In the genomic region with DNA sequence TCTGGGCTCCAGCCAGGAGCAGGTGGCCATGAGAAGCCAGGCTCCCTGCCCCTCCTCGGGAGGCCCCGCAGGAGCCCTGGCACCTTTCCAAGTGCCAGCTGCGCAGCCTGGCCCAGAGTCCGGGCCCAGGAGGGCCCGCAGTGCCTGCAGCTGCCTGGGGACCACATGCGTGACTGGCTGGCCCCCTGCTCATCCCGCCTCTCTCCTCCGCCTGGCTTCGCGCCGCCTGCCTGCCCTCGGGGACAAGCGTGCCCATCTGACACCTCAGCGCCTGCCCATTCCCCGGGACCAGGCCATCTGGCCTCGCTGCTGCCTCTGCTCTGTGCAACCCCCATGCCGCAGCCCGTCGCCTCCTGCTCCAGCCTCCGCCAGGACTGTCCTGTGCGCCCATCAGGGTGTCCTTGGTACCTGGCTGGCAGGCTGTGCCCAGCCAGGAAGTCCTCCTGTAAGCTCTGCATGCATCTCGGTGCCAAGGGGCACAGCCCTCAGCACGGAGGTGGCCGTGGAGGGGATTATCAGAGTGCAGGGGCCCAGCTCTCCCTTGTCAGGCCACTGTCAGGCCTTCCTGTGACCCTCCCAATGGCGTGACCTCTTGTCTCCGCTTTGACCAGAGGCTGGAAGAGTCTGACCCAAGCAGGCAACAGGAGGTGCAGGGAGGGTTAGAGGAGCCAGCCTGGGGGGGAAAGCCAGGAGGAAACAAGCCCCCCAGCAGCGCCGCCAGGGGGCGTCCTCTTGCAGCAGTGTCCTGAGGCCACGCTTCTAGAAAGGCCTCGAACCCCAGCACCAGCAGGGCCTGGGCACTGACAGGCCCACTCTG, we compare ENCODE assay signal across 11 cellular contexts. TPM values are rescaled to one million over a fixed set of nuclear protein-coding genes. Genes with fewer than 3 reads are reported as not detected.
A peak's percentile ranks its signal among the peaks of the same experiment; 100 is the strongest.
DNase-seq lines count a peak whose midpoint lies in the region; ATAC-seq and TF ChIP-seq lines count a peak whose summit lies in the region.
"Had no signal": no experiment of that assay in that cellular context is flagged by ENCODE, and none has a peak within 500 bp of the region (broad histone marks: within the 10 kb centered on the region; RNA-seq: fewer than 3 reads in every experiment).

No MANE protein-coding gene starts in this region.

- H3K36me3 ChIP-seq in RWPE2 (ENCODE audit: low read depth) = peaks cover 6% of the 10 kb centered on the region

- peaks cover 15% of the 10 kb centered on the region for H3K27me3 Mint-ChIP-seq in activated naive CD8-positive, alpha-beta T cell treated with anti-CD3 and anti-CD28 coated beads for 36 hours

- H3K27ac Mint-ChIP-seq in activated naive CD8-positive, alpha-beta T cell treated with anti-CD3 and anti-CD28 coated beads for 36 hours = no peak overlapping the region

- H3K4me3 ChIP-seq in AG04450 (ENCODE audit: low read depth, low read length) (no peak overlapping the region), RWPE2 (ENCODE audit: severe bottlenecking) (no peak overlapping the region), right cardiac atrium (ENCODE audit: low read length) (no peak overlapping the region)

- no peaks in the 10 kb centered on the region for H3K4me1 Mint-ChIP-seq in activated naive CD8-positive, alpha-beta T cell treated with anti-CD3 and anti-CD28 coated beads for 36 hours

- intact Hi-C loops in right cardiac atrium (cut with DNase I) = no loop called here

- in situ Hi-C loops in KBM-7 (cut with MboI; ENCODE audit: low pct_unique_long_range_greater_than_20kb, low sequenced_read_pairs) = no loop called here

- CTCF ChIA-PET in AG04450 (lab: Charles Lee) = interaction anchor here (1.1 kb wide), 1 partner anchor 83 kb away, joined by 4 read pairs; no protein-coding TSS in a partner anchor

- TF ChIP-seq CTCF in AG04450 (IDR thresholded peaks at IDR 0.05; ENCODE audit: low read depth, low read length) (peak; percentile 33), LNCAP (IDR thresholded peaks at IDR 0.05) (peak; percentile 48), RWPE2 (IDR thresholded peaks at IDR 0.05; ENCODE audit: poor library complexity, severe bottlenecking) (no peak)

- H3K9me3 Mint-ChIP-seq in activated naive CD8-positive, alpha-beta T cell treated with anti-CD3 and anti-CD28 coated beads for 36 hours = peaks cover 13% of the 10 kb centered on the region

- POLR2A ChIA-PET in AG04450 (lab: Yijun Ruan, JAX) = no interaction called here

- H3K27ac ChIP-seq in AG04450 (ENCODE audit: low read depth, low read length) (no peak overlapping the region), RWPE2 (ENCODE audit: poor library complexity, severe bottlenecking) (no peak overlapping the region), right cardiac atrium (ENCODE audit: low read length) (no peak overlapping the region)
- H3K27ac ChIP-seq: neutrophil had no signal

- ATAC-seq in RWPE2 (ENCODE audit: low read depth) (peak; percentile 35), right cardiac atrium (peak; percentile 22 to 27), HG03135 (IDR thresholded peaks at IDR 0.05; ENCODE audit: unreplicated experiment) (no peak)

- DNase-seq in AG04450 (ENCODE audit: low read depth, low spot score) (no peak), RWPE2 (ENCODE audit: low spot score) (no peak), right cardiac atrium (peak in 2 of 3 donors; percentile 60 to 64), KBM-7 (no peak), LoVo (ENCODE audit: low spot score) (no peak)
- no peak for DNase-seq in activated naive CD8-positive, alpha-beta T cell treated with anti-CD3 and anti-CD28 coated beads for 36 hours
- DNase-seq: Caco-2 had no signal

- H3K36me3 Mint-ChIP-seq in activated naive CD8-positive, alpha-beta T cell treated with anti-CD3 and anti-CD28 coated beads for 36 hours = peaks cover 30% of the 10 kb centered on the region

- no peak overlapping the region for H3K4me3 Mint-ChIP-seq in activated naive CD8-positive, alpha-beta T cell treated with anti-CD3 and anti-CD28 coated beads for 36 hours

- H3K4me1 ChIP-seq in RWPE2 (ENCODE audit: insufficient read depth, poor library complexity, severe bottlenecking) = no peaks in the 10 kb centered on the region
- H3K4me1 ChIP-seq in right cardiac atrium (ENCODE audit: control insufficient read depth, insufficient read depth, low read length) = no peaks in the 10 kb centered on the region
- H3K4me1 ChIP-seq: Caco-2 had no signal

- WGBS in right cardiac atrium = 68% methylated on average over 31 of the region's 31 CpGs

- H3K9me3 ChIP-seq in AG04450 (ENCODE audit: control insufficient read depth, insufficient read depth, low read length) = peaks cover 10% of the 10 kb centered on the region
- no peaks in the 10 kb centered on the region for H3K9me3 ChIP-seq in RWPE2 (ENCODE audit: severe bottlenecking)
- H3K9me3 ChIP-seq in right cardiac atrium (ENCODE audit: control insufficient read depth, low read length) = no peaks in the 10 kb centered on the region
- H3K9me3 ChIP-seq: Caco-2, neutrophil had no signal

- H3K27me3 ChIP-seq in AG04450 (ENCODE audit: control insufficient read depth, insufficient read depth, low read length) = no peaks in the 10 kb centered on the region
- H3K27me3 ChIP-seq in RWPE2 (ENCODE audit: insufficient read depth, poor library complexity, severe bottlenecking) = no peaks in the 10 kb centered on the region
- no peaks in the 10 kb centered on the region for H3K27me3 ChIP-seq in right cardiac atrium (ENCODE audit: control insufficient read depth, insufficient read depth)
- H3K27me3 ChIP-seq: neutrophil had no signal

RNA-seq across cellular contexts. Expression of a gene that starts 50.5 kb away (rescaled TPM):
- polyA plus RNA-seq in AG04450 (2011; rRNA removed) = 12.9 and 15.2 TPM in 2 replicates
- polyA minus RNA-seq in AG04450 (2011; rRNA and poly(A)+ RNA removed) = 23.0 and 25.8 TPM in 2 replicates
- 1 to 10 TPM; 8.9 to 9.8 (median 9.3) TPM for total RNA-seq in right cardiac atrium
- 5.2 TPM for polyA plus RNA-seq in right cardiac atrium
- total RNA-seq in activated naive CD8-positive, alpha-beta T cell treated with anti-CD3 and anti-CD28 coated beads for 36 hours = 10 to 100 TPM; 47.2 to 52.4 TPM

RNA-seq across cellular contexts. Expression of a gene that starts 53.0 kb away (rescaled TPM):
- polyA plus RNA-seq in AG04450 (2011; rRNA removed) (not detected in 2 replicates), right cardiac atrium (not detected)
- polyA minus RNA-seq in AG04450 (2011; rRNA and poly(A)+ RNA removed) = not detected in 2 replicates
- not detected for total RNA-seq in right cardiac atrium
- not detected for total RNA-seq in activated naive CD8-positive, alpha-beta T cell treated with anti-CD3 and anti-CD28 coated beads for 36 hours
- total RNA-seq: Caco-2, dermis microvascular lymphatic vessel endothelial cell had no signal

Comparison
In these comparisons a context has a peak if more than half of its experiments do, and no peak if none do; other contexts are left out.
1. DNase-seq: peak in right cardiac atrium (2 of 3); none in AG04450 (single experiment), RWPE2 (single experiment), KBM-7 (single experiment), activated naive CD8-positive, alpha-beta T cell treated with anti-CD3 and anti-CD28 coated beads for 36 hours (single experiment) and LoVo (single experiment).
2. RNA of a gene that starts 50.5 kb away (total RNA-seq): 47.2 to 52.4 TPM in activated naive CD8-positive, alpha-beta T cell treated with anti-CD3 and anti-CD28 coated beads for 36 hours; 8.9 to 9.8 TPM in right cardiac atrium; every median in the first group is over 4 times any median in the second.